ENCODE assay signal across 11 cellular contexts in the genomic region with DNA sequence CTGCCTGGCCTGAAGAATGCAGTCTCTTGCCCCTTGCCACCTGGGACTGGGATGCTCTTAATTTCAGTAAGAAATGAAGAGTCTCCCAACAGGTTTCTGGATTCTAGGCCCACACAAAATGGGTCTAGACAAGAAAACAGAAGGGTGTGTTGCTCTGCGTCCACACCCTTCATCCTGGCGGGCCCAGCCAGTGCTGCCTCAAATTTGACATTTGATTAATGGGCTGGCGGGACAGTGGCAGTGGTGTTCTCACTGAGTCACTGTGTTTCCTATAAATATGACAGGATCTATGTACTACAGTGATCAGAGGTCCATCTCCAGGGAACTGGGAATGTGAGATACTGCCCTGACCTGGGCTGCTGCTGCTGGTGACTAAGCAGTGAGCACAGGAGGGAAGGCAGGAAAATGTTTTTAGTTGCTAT. TPM values are rescaled to one million over a fixed set of nuclear protein-coding genes. Genes with fewer than 3 reads are reported as not detected.
A peak's percentile ranks its signal among the peaks of the same experiment; 100 is the strongest.
DNase-seq lines count a peak whose midpoint lies in the region; ATAC-seq and TF ChIP-seq lines count a peak whose summit lies in the region.
"Had no signal": no experiment of that assay in that cellular context is flagged by ENCODE, and none has a peak within 500 bp of the region (broad histone marks: within the 10 kb centered on the region; RNA-seq: fewer than 3 reads in every experiment).

No MANE protein-coding gene starts in this region.

- H3K4me1 Mint-ChIP-seq in stimulated activated naive B cell treated with anti-CD40 and anti-IgM and Interleukin-4, amounts not matched to agents 10 μg/mL and 1 μg/mL and 100 μg/mL, for 72 hours, result peaks cover 22 to 31% of the 10 kb centered on the region in 2 donors
- peaks cover 28% of the 10 kb centered on the region for H3K4me1 Mint-ChIP-seq in stimulated activated naive CD8-positive, alpha-beta T cell treated with anti-CD3 and anti-CD28 coated beads, Interleukin-15, amount 100 ng/mL, for 72 hours
- H3K4me1 Mint-ChIP-seq in activated naive CD8-positive, alpha-beta T cell treated with anti-CD3 and anti-CD28 coated beads for 36 hours, result peaks cover 18% of the 10 kb centered on the region

- H3K27ac Mint-ChIP-seq in stimulated activated naive B cell treated with anti-CD40 and anti-IgM and Interleukin-4, amounts not matched to agents 10 μg/mL and 1 μg/mL and 100 μg/mL, for 72 hours, result peak overlapping the region; percentile 62
- peak overlapping the region in 1 of 2 donors; percentile 62 for H3K27ac Mint-ChIP-seq in stimulated activated naive CD8-positive, alpha-beta T cell treated with anti-CD3 and anti-CD28 coated beads, Interleukin-15, amount 100 ng/mL, for 72 hours
- no peak overlapping the region for H3K27ac Mint-ChIP-seq in activated naive CD8-positive, alpha-beta T cell treated with anti-CD3 and anti-CD28 coated beads for 36 hours
- H3K27ac Mint-ChIP-seq: activated T-helper 1 cell treated with anti-CD3 and anti-CD28 coated beads, Interleukin-12 subunit alpha, Interleukin-12 subunit beta, Interleukin-2, Interleukin-4 antibody, amounts not matched to agents 30 ng/mL and 10 ng/mL and 1 ng/mL, durations not matched to agents 14 hours and 24 hours and 36 hours had no signal

- no peak for TF ChIP-seq CTCF in ascending aorta (IDR thresholded peaks at IDR 0.05)

- no peaks in the 10 kb centered on the region for H3K36me3 ChIP-seq in ascending aorta

- H3K4me3 ChIP-seq in ascending aorta, result no peak overlapping the region

- H3K9me3 ChIP-seq in ascending aorta, result no peaks in the 10 kb centered on the region

- intact Hi-C loops in ascending aorta (cut with DNase I), result loop anchor here (5.0 to 10.0 kb wide), 2 partner anchors 250 to 277 kb away; a partner anchor contains a TSS

- H3K27me3 ChIP-seq in ascending aorta, result no peaks in the 10 kb centered on the region

- DNase-seq in HUDEP-2 (lab: John Stamatoyannopoulos, UW; ENCODE audit: unreplicated experiment in 76 of 76) (peak in 54 of 76 experiments; percentile 10 to 74 (median 41)), ascending aorta (ENCODE audit: low spot score in 2 of 2) (no peak), kidney glomerular epithelial cell (lab: John Stamatoyannopoulos, UW) (peak; percentile 31), RKO (ENCODE audit: low spot score) (no peak), NCI-H1105 treated with DMSO at 0.1 percent for 48 hours (lab: John Stamatoyannopoulos, UW) (no peak)
- no peak for DNase-seq in stimulated activated naive B cell treated with anti-CD40 and anti-IgM and Interleukin-4, amounts not matched to agents 10 μg/mL and 1 μg/mL and 100 μg/mL, for 72 hours
- no peak for DNase-seq in stimulated activated naive CD8-positive, alpha-beta T cell treated with anti-CD3 and anti-CD28 coated beads, Interleukin-15, amount 100 ng/mL, for 72 hours
- no peak for DNase-seq in activated naive CD8-positive, alpha-beta T cell treated with anti-CD3 and anti-CD28 coated beads for 36 hours
- DNase-seq: cortex of kidney had no signal

- H3K4me1 ChIP-seq in ascending aorta, result peaks cover 0 to 15% of the 10 kb centered on the region in 2 donors

- H3K4me3 Mint-ChIP-seq in stimulated activated naive B cell treated with anti-CD40 and anti-IgM and Interleukin-4, amounts not matched to agents 10 μg/mL and 1 μg/mL and 100 μg/mL, for 72 hours, result no peak overlapping the region
- no peak overlapping the region for H3K4me3 Mint-ChIP-seq in stimulated activated naive CD8-positive, alpha-beta T cell treated with anti-CD3 and anti-CD28 coated beads, Interleukin-15, amount 100 ng/mL, for 72 hours
- no peak overlapping the region for H3K4me3 Mint-ChIP-seq in activated naive CD8-positive, alpha-beta T cell treated with anti-CD3 and anti-CD28 coated beads for 36 hours
- H3K4me3 Mint-ChIP-seq: activated T-helper 1 cell treated with anti-CD3 and anti-CD28 coated beads, Interleukin-12 subunit alpha, Interleukin-12 subunit beta, Interleukin-2, Interleukin-4 antibody, amounts not matched to agents 30 ng/mL and 10 ng/mL and 1 ng/mL, durations not matched to agents 14 hours and 24 hours and 36 hours had no signal

- no peaks in the 10 kb centered on the region for H3K9me3 Mint-ChIP-seq in stimulated activated naive B cell treated with anti-CD40 and anti-IgM and Interleukin-4, amounts not matched to agents 10 μg/mL and 1 μg/mL and 100 μg/mL, for 72 hours
- no peaks in the 10 kb centered on the region for H3K9me3 Mint-ChIP-seq in stimulated activated naive CD8-positive, alpha-beta T cell treated with anti-CD3 and anti-CD28 coated beads, Interleukin-15, amount 100 ng/mL, for 72 hours
- no peaks in the 10 kb centered on the region for H3K9me3 Mint-ChIP-seq in activated naive CD8-positive, alpha-beta T cell treated with anti-CD3 and anti-CD28 coated beads for 36 hours
- H3K9me3 Mint-ChIP-seq: activated T-helper 1 cell treated with anti-CD3 and anti-CD28 coated beads, Interleukin-12 subunit alpha, Interleukin-12 subunit beta, Interleukin-2, Interleukin-4 antibody, amounts not matched to agents 30 ng/mL and 10 ng/mL and 1 ng/mL, durations not matched to agents 14 hours and 24 hours and 36 hours had no signal

- H3K36me3 Mint-ChIP-seq in stimulated activated naive B cell treated with anti-CD40 and anti-IgM and Interleukin-4, amounts not matched to agents 10 μg/mL and 1 μg/mL and 100 μg/mL, for 72 hours, result no peaks in the 10 kb centered on the region
- no peaks in the 10 kb centered on the region for H3K36me3 Mint-ChIP-seq in activated naive CD8-positive, alpha-beta T cell treated with anti-CD3 and anti-CD28 coated beads for 36 hours

- peaks cover 8 to 9% of the 10 kb centered on the region in 2 donors for H3K27me3 Mint-ChIP-seq in stimulated activated naive B cell treated with anti-CD40 and anti-IgM and Interleukin-4, amounts not matched to agents 10 μg/mL and 1 μg/mL and 100 μg/mL, for 72 hours
- no peaks in the 10 kb centered on the region for H3K27me3 Mint-ChIP-seq in stimulated activated naive CD8-positive, alpha-beta T cell treated with anti-CD3 and anti-CD28 coated beads, Interleukin-15, amount 100 ng/mL, for 72 hours
- no peaks in the 10 kb centered on the region for H3K27me3 Mint-ChIP-seq in activated naive CD8-positive, alpha-beta T cell treated with anti-CD3 and anti-CD28 coated beads for 36 hours

- ATAC-seq in stimulated activated naive B cell treated with anti-CD40 and anti-IgM and Interleukin-4, amounts not matched to agents 10 μg/mL and 1 μg/mL and 100 μg/mL, for 72 hours (replicated peaks), result no peak
- no peak for ATAC-seq in stimulated activated naive CD8-positive, alpha-beta T cell treated with anti-CD3 and anti-CD28 coated beads, Interleukin-15, amount 100 ng/mL, for 72 hours

- peak overlapping the region; percentile 38 to 45 for H3K27ac ChIP-seq in ascending aorta

RNA-seq across cellular contexts. Expression of a gene that starts 6.5 kb away (rescaled TPM):
- total RNA-seq in ascending aorta, result not detected
- total RNA-seq in activated naive CD8-positive, alpha-beta T cell treated with anti-CD3 and anti-CD28 coated beads for 36 hours, result not detected
- total RNA-seq: activated T-helper 1 cell treated with anti-CD3 and anti-CD28 coated beads, Interleukin-12 subunit alpha, Interleukin-12 subunit beta, Interleukin-2, Interleukin-4 antibody, amounts not matched to agents 30 ng/mL and 10 ng/mL and 1 ng/mL, durations not matched to agents 14 hours and 24 hours and 36 hours; pulmonary artery endothelial cell had no signal

RNA-seq across cellular contexts. Expression of a gene that starts 8.9 kb away (rescaled TPM):
- total RNA-seq in ascending aorta, result 62.9 TPM
- total RNA-seq in activated naive CD8-positive, alpha-beta T cell treated with anti-CD3 and anti-CD28 coated beads for 36 hours, result 1 to 10 TPM; 6.9 to 8.6 TPM

RNA-seq across cellular contexts. Expression of a gene that starts 37.3 kb away (rescaled TPM):
- total RNA-seq in ascending aorta, result 64.8 TPM
- under 1 TPM in 1 of 2 experiments, not detected in 1; 0.21 TPM for total RNA-seq in activated naive CD8-positive, alpha-beta T cell treated with anti-CD3 and anti-CD28 coated beads for 36 hours
- total RNA-seq: activated T-helper 1 cell treated with anti-CD3 and anti-CD28 coated beads, Interleukin-12 subunit alpha, Interleukin-12 subunit beta, Interleukin-2, Interleukin-4 antibody, amounts not matched to agents 30 ng/mL and 10 ng/mL and 1 ng/mL, durations not matched to agents 14 hours and 24 hours and 36 hours had no signal

RNA-seq across cellular contexts. Expression of a gene that starts 48.5 kb away (rescaled TPM):
- not detected for total RNA-seq in ascending aorta
- not detected for total RNA-seq in activated naive CD8-positive, alpha-beta T cell treated with anti-CD3 and anti-CD28 coated beads for 36 hours
- total RNA-seq: activated T-helper 1 cell treated with anti-CD3 and anti-CD28 coated beads, Interleukin-12 subunit alpha, Interleukin-12 subunit beta, Interleukin-2, Interleukin-4 antibody, amounts not matched to agents 30 ng/mL and 10 ng/mL and 1 ng/mL, durations not matched to agents 14 hours and 24 hours and 36 hours; pulmonary artery endothelial cell had no signal

RNA-seq across cellular contexts. Expression of a gene that starts 49.7 kb away (rescaled TPM):
- not detected for total RNA-seq in ascending aorta
- total RNA-seq in activated naive CD8-positive, alpha-beta T cell treated with anti-CD3 and anti-CD28 coated beads for 36 hours, result not detected
- total RNA-seq: activated T-helper 1 cell treated with anti-CD3 and anti-CD28 coated beads, Interleukin-12 subunit alpha, Interleukin-12 subunit beta, Interleukin-2, Interleukin-4 antibody, amounts not matched to agents 30 ng/mL and 10 ng/mL and 1 ng/mL, durations not matched to agents 14 hours and 24 hours and 36 hours; pulmonary artery endothelial cell had no signal

Comparison
In these comparisons a context has a peak if more than half of its experiments do, and no peak if none do; other contexts are left out.
1. DNase-seq: peak in HUDEP-2 (54 of 76) and kidney glomerular epithelial cell (single experiment); none in ascending aorta (0 of 2), stimulated activated naive B cell treated with anti-CD40 and anti-IgM and Interleukin-4, amounts not matched to agents 10 μg/mL and 1 μg/mL and 100 μg/mL, for 72 hours (single experiment), stimulated activated naive CD8-positive, alpha-beta T cell treated with anti-CD3 and anti-CD28 coated beads, Interleukin-15, amount 100 ng/mL, for 72 hours (0 of 2), activated naive CD8-positive, alpha-beta T cell treated with anti-CD3 and anti-CD28 coated beads for 36 hours (single experiment), RKO (single experiment) and NCI-H1105 treated with DMSO at 0.1 percent for 48 hours (single experiment).
2. RNA of a gene that starts 37.3 kb away (total RNA-seq): 64.8 TPM in ascending aorta (single experiment); 0.21 TPM in activated naive CD8-positive, alpha-beta T cell treated with anti-CD3 and anti-CD28 coated beads for 36 hours; every median in the first group is over 10 times any median in the second.